Comparison of ENCODE assay signal across 18 cellular contexts in the genomic region with DNA sequence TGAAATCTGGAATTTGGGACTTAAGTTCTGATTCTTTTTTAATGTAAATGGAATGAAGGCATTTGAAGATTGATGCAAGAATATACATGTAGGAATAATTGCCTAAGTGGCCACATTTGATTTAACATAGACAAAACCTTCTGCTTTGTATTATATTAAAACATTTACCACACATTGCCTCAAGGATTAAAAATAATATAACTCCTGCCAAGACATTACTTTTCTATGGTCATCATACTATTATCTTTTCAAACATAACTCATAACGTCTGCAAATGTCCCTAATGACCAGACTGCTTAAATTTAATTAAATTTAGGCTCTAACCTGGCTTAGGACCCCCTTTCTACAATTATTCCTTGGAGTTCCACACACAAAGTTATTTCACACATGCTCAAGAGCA.
DNase-seq lines count a peak whose midpoint lies in the region; ATAC-seq, FAIRE-seq and TF ChIP-seq lines count a peak whose summit lies in the region.
"Had no signal": no experiment of that assay in that cellular context is flagged by ENCODE, and none has a peak within 500 bp of the region (broad histone marks: within the 10 kb centered on the region; RNA-seq: fewer than 3 reads in every experiment).

No MANE protein-coding gene starts in this region.

- H2AK5ac ChIP-seq in H1 (ENCODE audit: low read depth, low read length), result no peak overlapping the region
- no peak overlapping the region for H2AK5ac ChIP-seq in mesenchymal stem cell (ENCODE audit: low read length, severe bottlenecking)

- CTCF ChIA-PET in H1 (lab: Charles Lee; ENCODE audit: partially characterized antibody), result no interaction called here

- H4K20me1 ChIP-seq in H1 (replicated peaks in 1 of 2; ENCODE audit: control insufficient read depth in 1 of 2, insufficient read depth in 2 of 2, low read length in 2 of 2), result no peaks in the 10 kb centered on the region

- TF ChIP-seq CTCF in VCaP (conservative IDR thresholded peaks at IDR 0.05) (no peak), H1 (IDR thresholded peaks at IDR 0.05; ENCODE audit: control extremely low read depth in 1 of 3, insufficient read depth in 1 of 3, low read depth in 1 of 3, low read length in 3 of 3) (no peak), esophagus muscularis mucosa (IDR thresholded peaks at IDR 0.05) (no peak)

- no peak for TF ChIP-seq RAD21 in H1 (IDR thresholded peaks at IDR 0.05 in 1 of 2, conservative IDR thresholded peaks at IDR 0.05 in 1 of 2; ENCODE audit: low read depth in 2 of 2, low read length in 2 of 2)

- H4K5ac ChIP-seq in H1 (ENCODE audit: insufficient read length, low read depth, low read length), result no peak overlapping the region

- no peak overlapping the region for H2BK120ac ChIP-seq in H1 (replicated peaks; ENCODE audit: low read depth, low read length)
- no peak overlapping the region for H2BK120ac ChIP-seq in mesenchymal stem cell (ENCODE audit: low read depth, low read length)

- H4K8ac ChIP-seq in H1 (ENCODE audit: extremely low read depth, insufficient read depth, low read length) (no peak overlapping the region), mesenchymal stem cell (ENCODE audit: low read length) (no peak overlapping the region)

- H4K91ac ChIP-seq in H1 (replicated peaks; ENCODE audit: insufficient read length, low read length), result no peak overlapping the region
- H4K91ac ChIP-seq in mesenchymal stem cell (ENCODE audit: low read length), result peak overlapping the region; percentile 23

- H3K18ac ChIP-seq in H1 (ENCODE audit: extremely low read depth, low read length), result no peak overlapping the region
- peak overlapping the region in 1 of 2 experiments; percentile 30 for H3K18ac ChIP-seq in mesenchymal stem cell (ENCODE audit: low read depth in 1 of 2, low read length in 2 of 2)

- ATAC-seq in HG03135 (IDR thresholded peaks at IDR 0.05; ENCODE audit: unreplicated experiment), result no peak
- ATAC-seq: HCT116 had no signal

- WGBS in H1 (ENCODE audit: extremely low coverage in 1 of 2, insufficient coverage in 1 of 2, insufficient read length in 1 of 2, insufficient replicate concordance in 2 of 2, low coverage in 1 of 2, low lambda C conversion rate in 2 of 2, missing lambda C conversion rate in 1 of 2), 2 experiments, result 4% methylated on average over 1 of the region's 1 CpG; no CpG with 5 or more reads in 1 of the 2 experiments
- WGBS in mesenchymal stem cell, result 0% methylated on average over 1 of the region's 1 CpG
- 17% methylated on average over 1 of the region's 1 CpG for WGBS in esophagus muscularis mucosa

- intact Hi-C loops in esophagus muscularis mucosa (cut with DNase I), result no loop called here

- peak overlapping the region; percentile 5; the same call in 1 of the 2 replicates for H2BK15ac ChIP-seq in H1 (ENCODE audit: low read length)
- H2BK15ac ChIP-seq in mesenchymal stem cell (ENCODE audit: low read depth, poor library complexity, severe bottlenecking), result no peak overlapping the region

- 0 out of 2 replicates have a peak overlapping the region, but pooled peaks have one; percentile 55 for H2BK12ac ChIP-seq in H1 (ENCODE audit: low read depth, low read length)
- no peak overlapping the region for H2BK12ac ChIP-seq in mesenchymal stem cell (ENCODE audit: low read length in 2 of 2)

- H3K4me2 ChIP-seq in H1 (ENCODE audit: insufficient read depth in 1 of 2, low read depth in 2 of 2, low read length in 2 of 2) (no peak overlapping the region), mesenchymal stem cell (ENCODE audit: low read length, poor library complexity, severe bottlenecking) (no peak overlapping the region)

- H3K27ac ChIP-seq in VCaP (peak overlapping the region; percentile 47; the same call in 1 of the 2 replicates), H1 (ENCODE audit: low read depth, low read length) (no peak overlapping the region), mesenchymal stem cell (ENCODE audit: low read length, poor library complexity, severe bottlenecking) (no peak overlapping the region), esophagus muscularis mucosa (replicated peaks in 1 of 4) (no peak overlapping the region)

- H3K4me3 ChIP-seq in H1 (ENCODE audit: extremely low read depth in 1 of 4, insufficient read depth in 2 of 4, low read depth in 3 of 4, low read length in 4 of 4), result no peak overlapping the region
- no peak overlapping the region for H3K4me3 ChIP-seq in mesenchymal stem cell (ENCODE audit: insufficient read depth in 1 of 2, low read depth in 1 of 2, low read length in 2 of 2)
- no peak overlapping the region for H3K4me3 ChIP-seq in esophagus muscularis mucosa

- H3K4me1 ChIP-seq in H1 (replicated peaks in 1 of 4; ENCODE audit: control insufficient read depth in 3 of 4, insufficient read depth in 4 of 4, low read length in 3 of 4), result peaks cover 0 to 3% (median 1%) of the 10 kb centered on the region in 4 experiments; a peak in 2 of 7 replicates
- H3K4me1 ChIP-seq in mesenchymal stem cell (ENCODE audit: control insufficient read depth, insufficient read depth, low read depth, low read length), result no peaks in the 10 kb centered on the region
- no peaks in the 10 kb centered on the region for H3K4me1 ChIP-seq in esophagus muscularis mucosa

- H3K27me3 ChIP-seq in H1 (replicated peaks in 1 of 4; ENCODE audit: control insufficient read depth in 3 of 4, extremely low read depth in 1 of 4, insufficient read depth in 3 of 4, low read length in 3 of 4) (no peaks in the 10 kb centered on the region), mesenchymal stem cell (ENCODE audit: control insufficient read depth in 1 of 2, insufficient read depth in 1 of 2, low read length in 2 of 2) (no peaks in the 10 kb centered on the region), esophagus muscularis mucosa (no peaks in the 10 kb centered on the region)

- H3K9me3 ChIP-seq in H1 (ENCODE audit: insufficient read depth in 2 of 2, low read depth in 1 of 2, low read length in 1 of 2) (peaks cover 0 to 8% of the 10 kb centered on the region in 2 experiments; a peak in 1 of 4 replicates), mesenchymal stem cell (ENCODE audit: control insufficient read depth, low read length) (no peaks in the 10 kb centered on the region), esophagus muscularis mucosa (no peaks in the 10 kb centered on the region)

- H3K23ac ChIP-seq in H1 (ENCODE audit: insufficient read length), result no peak overlapping the region
- no peak overlapping the region for H3K23ac ChIP-seq in mesenchymal stem cell (ENCODE audit: low read length in 2 of 2)

- no peak for DNase-seq in H1 (ENCODE audit: low read depth in 1 of 2, low spot score in 2 of 2)
- no peak for DNase-seq in mesenchymal stem cell
- no peak for DNase-seq in esophagus muscularis mucosa (ENCODE audit: extremely low spot score)
- no peak for DNase-seq in activated effector memory CD4-positive, alpha-beta T cell treated with Interleukin-2 at 50 U/mL for 16 hours
- DNase-seq: C1 segment of cervical spinal cord; Calu3; CD4-positive, alpha-beta memory T cell; COR-L47; DMS53; DMS79 treated with DMSO at 0.1 percent for 48 hours; GF-D8; GOT3; H9 had no signal

- TF ChIP-seq POLR2A in H1 (IDR thresholded peaks at IDR 0.05; ENCODE audit: control extremely low read depth in 1 of 2, low read depth in 2 of 2, low read length in 2 of 2) (no peak), esophagus muscularis mucosa (IDR thresholded peaks at IDR 0.05; ENCODE audit: low read depth) (no peak)

- H2BK20ac ChIP-seq in H1 (ENCODE audit: low read length), result 0 out of 2 replicates have a peak overlapping the region, but pooled peaks have one; percentile 55

- POLR2A ChIA-PET in H1 (lab: Charles Lee; ENCODE audit: partially characterized antibody), result interaction anchor here (1.7 kb wide), 1 partner anchor 9 kb away, joined by 4 read pairs; no protein-coding TSS in a partner anchor

- H2BK5ac ChIP-seq in H1 (ENCODE audit: low read depth, low read length) (0 out of 2 replicates have a peak overlapping the region, but pooled peaks have one; percentile 5), mesenchymal stem cell (ENCODE audit: low read depth, low read length, poor library complexity, severe bottlenecking) (no peak overlapping the region)

- H3K79me1 ChIP-seq in H1 (ENCODE audit: low read depth, low read length), result no peaks in the 10 kb centered on the region
- H3K79me1 ChIP-seq in mesenchymal stem cell (replicated peaks; ENCODE audit: low read length, poor library complexity, severe bottlenecking), result no peaks in the 10 kb centered on the region

- no peak overlapping the region for H3K4ac ChIP-seq in H1 (replicated peaks; ENCODE audit: insufficient read length, low read depth, low read length)
- H3K4ac ChIP-seq in mesenchymal stem cell (ENCODE audit: low read depth in 1 of 2, low read length in 2 of 2), result no peak overlapping the region

- H3K23me2 ChIP-seq in H1 (ENCODE audit: low read depth, low read length), result no peaks in the 10 kb centered on the region

- no peaks in the 10 kb centered on the region for H3K79me2 ChIP-seq in H1 (ENCODE audit: control insufficient read depth in 1 of 2, insufficient read depth in 2 of 2, low read length in 2 of 2)

- no peak for FAIRE-seq in H1 (lab: Jason Lieb, UNC)
- FAIRE-seq: GM12891, GM18507 had no signal

- H3K14ac ChIP-seq in H1 (ENCODE audit: insufficient read length), result no peak overlapping the region
- no peak overlapping the region for H3K14ac ChIP-seq in mesenchymal stem cell (ENCODE audit: low read length in 2 of 2)

- H3K56ac ChIP-seq in H1 (replicated peaks; ENCODE audit: insufficient read length, low read depth, low read length), result no peak overlapping the region

- H3K36me3 ChIP-seq in H1 (ENCODE audit: control insufficient read depth in 2 of 4, insufficient read depth in 4 of 4, low read length in 3 of 4) (peaks cover 0 to 5% (median 0%) of the 10 kb centered on the region in 4 experiments; a peak in 2 of 8 replicates), mesenchymal stem cell (ENCODE audit: control insufficient read depth in 1 of 2, insufficient read depth in 2 of 2, low read depth in 1 of 2, low read length in 2 of 2) (no peaks in the 10 kb centered on the region), esophagus muscularis mucosa (no peaks in the 10 kb centered on the region)

- H3K9ac ChIP-seq in H1 (replicated peaks in 1 of 4; ENCODE audit: extremely low read depth in 1 of 4, low read depth in 3 of 4, low read length in 3 of 4), result no peak overlapping the region
- H3K9ac ChIP-seq in mesenchymal stem cell (ENCODE audit: low read length), result no peak overlapping the region

- H2AFZ ChIP-seq in H1 (ENCODE audit: low read length) (no peak overlapping the region), mesenchymal stem cell (ENCODE audit: low read depth, low read length) (no peak overlapping the region)

- TF ChIP-seq EP300 in H1 (IDR thresholded peaks at IDR 0.05; ENCODE audit: borderline replicate concordance in 1 of 2, low read depth in 2 of 2, low read length in 2 of 2), result no peak
- no peak for TF ChIP-seq EP300 in esophagus muscularis mucosa (IDR thresholded peaks at IDR 0.05)

TF ChIP-seq in H1, 55 proteins besides CTCF, POLR2A, EP300 and RAD21 (continues in another document):
- TF ChIP-seq YY1 (IDR thresholded peaks at IDR 0.05; ENCODE audit: low read depth, low read length), result no peak
- TF ChIP-seq, protein P1, sequence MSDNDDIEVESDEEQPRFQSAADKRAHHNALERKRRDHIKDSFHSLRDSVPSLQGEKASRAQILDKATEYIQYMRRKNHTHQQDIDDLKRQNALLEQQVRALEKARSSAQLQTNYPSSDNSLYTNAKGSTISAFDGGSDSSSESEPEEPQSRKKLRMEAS (IDR thresholded peaks at IDR 0.05), result no peak
- TF ChIP-seq SRF (IDR thresholded peaks at IDR 0.05; ENCODE audit: low read depth, low read length), result no peak
- TF ChIP-seq GTF2F1 (IDR thresholded peaks at IDR 0.05; ENCODE audit: borderline replicate concordance, low read depth, low read length), result no peak
